Comparison of ENCODE assay signal across 9 cellular contexts in genomic region chr7:73851410-73852338, GRCh38. TPM values are rescaled to one million over a fixed set of nuclear protein-coding genes. Genes with fewer than 3 reads are reported as not detected.
DNase-seq lines count a peak whose midpoint lies in the region; ATAC-seq and TF ChIP-seq lines count a peak whose summit lies in the region.
"Had no signal": no experiment of that assay in that cellular context is flagged by ENCODE, and none has a peak within 500 bp of the region (broad histone marks: within the 10 kb centered on the region; RNA-seq: fewer than 3 reads in every experiment).

No MANE protein-coding gene starts in this region.

- intact Hi-C loops in activated T-helper 2 cell treated with anti-CD3 and anti-CD28 coated beads, Interferon-gamma antibody, Interleukin-2, Interleukin-4, amounts not matched to agents 10 μg/mL and 5 μg/mL and 100 μg/mL, durations not matched to agents 14 hours and 24 hours and 36 hours (cut with micrococcal nuclease): loop anchor here (1.0 kb wide), 1 partner anchor 9 kb away; the partner anchor contains the start of gene METTL27
- intact Hi-C loops in thyroid gland (cut with DNase I): loop anchor here (5.0 to 10.0 kb wide), 2 partner anchors 77 to 114 kb away; partner anchors contain the start of genes ABHD11 and CLDN3

- H3K27ac Mint-ChIP-seq in activated T-helper 2 cell treated with anti-CD3 and anti-CD28 coated beads, Interferon-gamma antibody, Interleukin-2, Interleukin-4, amounts not matched to agents 10 μg/mL and 5 μg/mL and 100 μg/mL, durations not matched to agents 14 hours and 24 hours and 36 hours: peak overlapping the region; percentile 31

- WGBS in thyroid gland, 2 donors: 60 to 66% methylated on average over 8 of the region's 8 CpGs

- H3K4me3 Mint-ChIP-seq in activated T-helper 2 cell treated with anti-CD3 and anti-CD28 coated beads, Interferon-gamma antibody, Interleukin-2, Interleukin-4, amounts not matched to agents 10 μg/mL and 5 μg/mL and 100 μg/mL, durations not matched to agents 14 hours and 24 hours and 36 hours (ENCODE audit: low read depth): no peak overlapping the region

- no peak for TF ChIP-seq POLR2A in thyroid gland (IDR thresholded peaks at IDR 0.05)

- H3K9me3 ChIP-seq in thyroid gland: no peaks in the 10 kb centered on the region

- peak; percentile 77 for DNase-seq in GM10266 (ENCODE audit: extremely low spot score)
- peak; percentile 99 for DNase-seq in M059J (ENCODE audit: low read depth)
- peak; percentile 27 for DNase-seq in activated T-helper 2 cell treated with anti-CD3 and anti-CD28 coated beads, Interferon-gamma antibody, Interleukin-2, Interleukin-4, amounts not matched to agents 10 μg/mL and 5 μg/mL and 100 μg/mL, durations not matched to agents 14 hours and 24 hours and 36 hours (ENCODE audit: low spot score)
- peak; percentile 80 for DNase-seq in hepatic stellate cell (ENCODE audit: low spot score)
- DNase-seq in thyroid gland: no peak
- no peak for DNase-seq in NCI-H1930 (lab: John Stamatoyannopoulos, UW)
- no peak for DNase-seq in nucleus accumbens (lab: John Stamatoyannopoulos, UW)

- peaks cover 3 to 26% of the 10 kb centered on the region in 2 donors for H3K4me1 ChIP-seq in thyroid gland

- H3K36me3 Mint-ChIP-seq in activated T-helper 2 cell treated with anti-CD3 and anti-CD28 coated beads, Interferon-gamma antibody, Interleukin-2, Interleukin-4, amounts not matched to agents 10 μg/mL and 5 μg/mL and 100 μg/mL, durations not matched to agents 14 hours and 24 hours and 36 hours (ENCODE audit: low read depth): no peaks in the 10 kb centered on the region

- H3K4me3 ChIP-seq in thyroid gland (replicated peaks in 1 of 3): no peak overlapping the region
- H3K4me3 ChIP-seq: cardiac muscle cell had no signal

- no peaks in the 10 kb centered on the region for H3K27me3 ChIP-seq in thyroid gland

- ATAC-seq in GM21786 (IDR thresholded peaks at IDR 0.05; ENCODE audit: unreplicated experiment): peak; percentile 87

- peaks cover 26% of the 10 kb centered on the region for H3K27me3 Mint-ChIP-seq in activated T-helper 2 cell treated with anti-CD3 and anti-CD28 coated beads, Interferon-gamma antibody, Interleukin-2, Interleukin-4, amounts not matched to agents 10 μg/mL and 5 μg/mL and 100 μg/mL, durations not matched to agents 14 hours and 24 hours and 36 hours (ENCODE audit: low read depth)

- peaks cover 32% of the 10 kb centered on the region for H3K4me1 Mint-ChIP-seq in activated T-helper 2 cell treated with anti-CD3 and anti-CD28 coated beads, Interferon-gamma antibody, Interleukin-2, Interleukin-4, amounts not matched to agents 10 μg/mL and 5 μg/mL and 100 μg/mL, durations not matched to agents 14 hours and 24 hours and 36 hours (ENCODE audit: low read depth)

- peak overlapping the region in 2 of 3 donors; percentile 60 to 83 for H3K27ac ChIP-seq in thyroid gland
- H3K27ac ChIP-seq: cardiac muscle cell had no signal

- H3K36me3 ChIP-seq in thyroid gland: no peaks in the 10 kb centered on the region
- H3K36me3 ChIP-seq: cardiac muscle cell had no signal

- TF ChIP-seq CTCF in GM10266 (IDR thresholded peaks at IDR 0.05; ENCODE audit: control insufficient read depth, insufficient read depth, low read depth, missing control alignments) (no peak), thyroid gland (IDR thresholded peaks at IDR 0.05) (no peak)

- H3K9me3 Mint-ChIP-seq in activated T-helper 2 cell treated with anti-CD3 and anti-CD28 coated beads, Interferon-gamma antibody, Interleukin-2, Interleukin-4, amounts not matched to agents 10 μg/mL and 5 μg/mL and 100 μg/mL, durations not matched to agents 14 hours and 24 hours and 36 hours: no peaks in the 10 kb centered on the region

RNA-seq across cellular contexts. Expression of gene TMEM270, which starts 9.3 kb away (rescaled TPM):
- total RNA-seq in M059J (2014; rRNA removed; shearing (Covaris generic)): 0.17 and 0.32 TPM in 2 replicates
- total RNA-seq in activated T-helper 2 cell treated with anti-CD3 and anti-CD28 coated beads, Interferon-gamma antibody, Interleukin-2, Interleukin-4, amounts not matched to agents 10 μg/mL and 5 μg/mL and 100 μg/mL, durations not matched to agents 14 hours and 24 hours and 36 hours: not detected in 2 replicates
- total RNA-seq in thyroid gland: not detected
- total RNA-seq: cardiac muscle cell had no signal

RNA-seq across cellular contexts. Expression of gene METTL27, which starts 9.4 kb away (rescaled TPM):
- 1.7 and 1.9 TPM in 2 replicates for total RNA-seq in M059J (2014; rRNA removed; shearing (Covaris generic))
- 0.90 and 0.94 TPM in 2 replicates for total RNA-seq in activated T-helper 2 cell treated with anti-CD3 and anti-CD28 coated beads, Interferon-gamma antibody, Interleukin-2, Interleukin-4, amounts not matched to agents 10 μg/mL and 5 μg/mL and 100 μg/mL, durations not matched to agents 14 hours and 24 hours and 36 hours
- total RNA-seq in thyroid gland: 10 to 100 TPM in 2 of 4 donors, 1 to 10 TPM in 2; 3.8 to 16.3 (median 9.6) TPM

RNA-seq across cellular contexts. Expression of gene CLDN4, which starts 20.9 kb away (rescaled TPM):
- 0.62 and 1.1 TPM in 2 replicates for total RNA-seq in M059J (2014; rRNA removed; shearing (Covaris generic))
- not detected in 2 replicates for total RNA-seq in activated T-helper 2 cell treated with anti-CD3 and anti-CD28 coated beads, Interferon-gamma antibody, Interleukin-2, Interleukin-4, amounts not matched to agents 10 μg/mL and 5 μg/mL and 100 μg/mL, durations not matched to agents 14 hours and 24 hours and 36 hours
- total RNA-seq in thyroid gland: 100 to 1,000 TPM; 178 to 301 (median 196) TPM

Comparison
In these comparisons a context has a peak if more than half of its experiments do, and no peak if none do; other contexts are left out.
1. DNase-seq: peak in GM10266 (single experiment), M059J (single experiment), activated T-helper 2 cell treated with anti-CD3 and anti-CD28 coated beads, Interferon-gamma antibody, Interleukin-2, Interleukin-4, amounts not matched to agents 10 μg/mL and 5 μg/mL and 100 μg/mL, durations not matched to agents 14 hours and 24 hours and 36 hours (single experiment) and hepatic stellate cell (single experiment); none in thyroid gland (0 of 2), NCI-H1930 (0 of 2) and nucleus accumbens (0 of 56).
2. RNA of gene CLDN4, which starts 20.9 kb away (total RNA-seq): 178 to 301 TPM in thyroid gland; 0.62 to 1.1 TPM in M059J and not detected in activated T-helper 2 cell treated with anti-CD3 and anti-CD28 coated beads, Interferon-gamma antibody, Interleukin-2, Interleukin-4, amounts not matched to agents 10 μg/mL and 5 μg/mL and 100 μg/mL, durations not matched to agents 14 hours and 24 hours and 36 hours; every median in the first group is over 10 times any median in the second.